In the genomic region with DNA sequence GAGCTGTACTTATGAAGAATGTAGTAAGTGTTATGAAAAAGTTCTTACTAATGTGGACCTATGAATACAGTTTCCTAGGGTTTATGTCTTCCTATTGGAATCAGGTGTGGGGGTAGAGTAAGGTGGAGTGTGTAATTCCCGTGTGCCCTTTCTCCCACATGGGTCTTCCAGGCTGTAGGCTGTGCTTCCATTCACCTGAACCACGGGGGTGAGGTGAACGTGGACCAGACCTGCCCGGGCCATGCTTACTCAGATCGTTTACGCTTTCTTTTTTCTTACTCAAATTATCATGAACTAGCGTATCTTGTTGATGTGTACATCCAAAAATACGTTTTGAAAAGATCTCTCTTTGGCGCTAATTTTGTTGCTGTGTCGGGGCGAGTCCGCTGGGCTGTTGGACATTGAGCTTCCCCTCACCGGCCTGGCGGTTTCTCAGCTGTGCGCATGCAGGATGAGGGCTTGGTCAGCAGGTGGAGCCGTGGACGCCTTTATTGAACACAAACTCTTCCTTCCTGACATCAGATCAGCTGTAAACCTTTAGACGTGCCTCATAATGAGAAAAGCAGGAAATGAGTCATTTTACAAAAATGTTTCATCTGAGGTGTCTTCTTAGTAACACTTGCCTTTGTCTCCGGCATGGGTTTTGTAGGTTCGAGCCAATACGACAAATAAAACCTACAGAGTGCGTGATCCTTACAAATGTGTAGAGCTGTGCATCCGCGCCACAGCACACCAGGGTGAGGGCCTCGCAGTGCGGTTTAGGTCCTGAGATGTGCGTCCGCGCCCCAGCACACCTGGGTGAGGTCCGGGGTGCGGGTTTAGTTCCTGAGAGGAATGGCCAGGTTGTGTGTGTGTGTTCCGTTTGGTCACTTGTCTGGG, we compare ENCODE assay signal across 1 cellular context.
TF ChIP-seq lines count a peak whose summit lies in the region.

No MANE protein-coding gene starts in this region.

TF ChIP-seq in endothelial cell of umbilical vein, 7 proteins besides CTCF, POLR2A, EP300 and RAD21:
- peak; percentile 61 for TF ChIP-seq FOS (IDR thresholded peaks at IDR 0.05; ENCODE audit: borderline replicate concordance, insufficient read depth, low read length)
- TF ChIP-seq MYC (IDR thresholded peaks at IDR 0.05; ENCODE audit: low read depth, low read length): no peak
- TF ChIP-seq, protein P1, sequence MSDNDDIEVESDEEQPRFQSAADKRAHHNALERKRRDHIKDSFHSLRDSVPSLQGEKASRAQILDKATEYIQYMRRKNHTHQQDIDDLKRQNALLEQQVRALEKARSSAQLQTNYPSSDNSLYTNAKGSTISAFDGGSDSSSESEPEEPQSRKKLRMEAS (IDR thresholded peaks at IDR 0.05; ENCODE audit: insufficient read depth, insufficient read length): no peak
- TF ChIP-seq EZH2 (IDR thresholded peaks at IDR 0.05; ENCODE audit: borderline replicate concordance, low read depth, low read length, severe bottlenecking): no peak
- peak; percentile 84 for TF ChIP-seq JUN (IDR thresholded peaks at IDR 0.05; ENCODE audit: borderline replicate concordance, insufficient read depth, insufficient read length, low read depth)
- no peak for TF ChIP-seq POLR2AphosphoS5 (IDR thresholded peaks at IDR 0.05; ENCODE audit: insufficient read depth, low read depth, low read length)
